Comparison of ENCODE assay signal across 12 cellular contexts in genomic region chrX:40931921-40932320, GRCh38.
DNase-seq lines count a peak whose midpoint lies in the region; ATAC-seq and TF ChIP-seq lines count a peak whose summit lies in the region.
"Had no signal": no experiment of that assay in that cellular context is flagged by ENCODE, and none has a peak within 500 bp of the region (broad histone marks: within the 10 kb centered on the region; RNA-seq: fewer than 3 reads in every experiment).

No MANE protein-coding gene starts in this region.

- no peak overlapping the region for H3K4me3 ChIP-seq in upper lobe of left lung
- H3K4me3 ChIP-seq: adrenal gland had no signal

- WGBS in upper lobe of left lung, 2 donors: 71 to 90% methylated on average over 2 of the region's 2 CpGs

- TF ChIP-seq POLR2A in upper lobe of left lung (IDR thresholded peaks at IDR 0.05): no peak

- H3K27ac ChIP-seq in upper lobe of left lung: peak overlapping the region in 1 of 4 donors; percentile 59

- intact Hi-C loops in left colon (cut with DNase I, micrococcal nuclease): no loop called here

- in situ Hi-C loops in GM13976 (cut with MboI; ENCODE audit: low sequenced_read_pairs, unreplicated experiment): no loop called here

- H3K9me3 ChIP-seq in upper lobe of left lung: peaks cover 0 to 9% (median 2%) of the 10 kb centered on the region in 4 donors
- H3K9me3 ChIP-seq: adrenal gland had no signal

- H3K4me3 Mint-ChIP-seq in activated naive CD8-positive, alpha-beta T cell treated with anti-CD3 and anti-CD28 coated beads for 36 hours: peak overlapping the region; percentile 34

- peak overlapping the region; percentile 88 for H3K27ac Mint-ChIP-seq in activated naive CD8-positive, alpha-beta T cell treated with anti-CD3 and anti-CD28 coated beads for 36 hours

- H3K4me1 ChIP-seq in upper lobe of left lung: peaks cover 0 to 9% (median 4%) of the 10 kb centered on the region in 4 donors

- DNase-seq in AG20443 (ENCODE audit: low spot score) (peak; percentile 20), GM13976 (ENCODE audit: low spot score) (peak; percentile 22), left colon (no peak), upper lobe of left lung (no peak), NCI-H2081 treated with DMSO at 0.1 percent for 48 hours (lab: John Stamatoyannopoulos, UW) (no peak)
- DNase-seq in activated naive CD8-positive, alpha-beta T cell treated with anti-CD3 and anti-CD28 coated beads for 36 hours: no peak
- no peak for DNase-seq in activated CD8-positive, alpha-beta memory T cell treated with anti-CD3 and anti-CD28 coated beads, Interleukin-2, amount 50 U/mL, for 4 hours
- DNase-seq: islet precursor cell; NCI-H187; stimulated activated CD4-positive, alpha-beta T cell treated with anti-CD3 and anti-CD28 coated beads, Interleukin-4, amount 100 ng/mL, for 1 hour had no signal

- H3K36me3 Mint-ChIP-seq in activated naive CD8-positive, alpha-beta T cell treated with anti-CD3 and anti-CD28 coated beads for 36 hours: peaks cover 2% of the 10 kb centered on the region

- peaks cover 18% of the 10 kb centered on the region for H3K4me1 Mint-ChIP-seq in activated naive CD8-positive, alpha-beta T cell treated with anti-CD3 and anti-CD28 coated beads for 36 hours

- peak; percentile 35 for ATAC-seq in left colon
- no peak for ATAC-seq in upper lobe of left lung (ENCODE audit: low FRiP score in 2 of 2)
- no peak for ATAC-seq in GM19023 (IDR thresholded peaks at IDR 0.05; ENCODE audit: unreplicated experiment)

- no peaks in the 10 kb centered on the region for H3K27me3 ChIP-seq in upper lobe of left lung
- H3K27me3 ChIP-seq: adrenal gland had no signal

- H3K27me3 Mint-ChIP-seq in activated naive CD8-positive, alpha-beta T cell treated with anti-CD3 and anti-CD28 coated beads for 36 hours: no peaks in the 10 kb centered on the region

- no peaks in the 10 kb centered on the region for H3K36me3 ChIP-seq in upper lobe of left lung
- H3K36me3 ChIP-seq: adrenal gland had no signal

- peaks cover 1% of the 10 kb centered on the region for H3K9me3 Mint-ChIP-seq in activated naive CD8-positive, alpha-beta T cell treated with anti-CD3 and anti-CD28 coated beads for 36 hours

- TF ChIP-seq CTCF in GM13976 (IDR thresholded peaks at IDR 0.05; ENCODE audit: borderline replicate concordance, control extremely low read depth, extremely low read depth, insufficient read depth, missing control alignments) (no peak), upper lobe of left lung (IDR thresholded peaks at IDR 0.05) (no peak)

- TF ChIP-seq EP300 in upper lobe of left lung (IDR thresholded peaks at IDR 0.05): no peak

Comparison
In these comparisons a context has a peak if more than half of its experiments do, and no peak if none do; other contexts are left out.
1. DNase-seq: peak in AG20443 (single experiment) and GM13976 (single experiment); none in activated naive CD8-positive, alpha-beta T cell treated with anti-CD3 and anti-CD28 coated beads for 36 hours (single experiment), left colon (0 of 2), upper lobe of left lung (0 of 2), NCI-H2081 treated with DMSO at 0.1 percent for 48 hours (single experiment) and activated CD8-positive, alpha-beta memory T cell treated with anti-CD3 and anti-CD28 coated beads, Interleukin-2, amount 50 U/mL, for 4 hours (single experiment).